Comparison of ENCODE assay signal across 16 cellular contexts in the genomic region with DNA sequence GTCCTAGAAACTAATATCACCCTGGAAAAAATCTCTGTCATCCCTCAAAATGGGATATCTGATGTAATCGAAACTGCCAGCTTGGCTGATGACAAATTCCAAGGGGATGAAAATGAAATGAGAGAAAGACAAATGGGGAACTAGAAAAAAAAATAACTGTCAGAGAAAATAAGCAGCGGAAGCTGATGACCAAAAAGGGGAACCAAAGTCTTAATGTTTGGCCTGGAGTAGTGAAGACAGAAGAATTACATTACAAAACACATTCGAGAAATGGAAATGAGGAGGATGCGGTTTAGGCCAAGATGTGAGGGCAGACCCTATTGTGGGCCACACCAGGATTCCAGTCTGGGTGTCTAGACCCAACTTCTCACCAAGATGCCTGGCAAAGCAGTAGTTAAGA. TPM values are rescaled to one million over a fixed set of nuclear protein-coding genes. Genes with fewer than 3 reads are reported as not detected.
A peak's percentile ranks its signal among the peaks of the same experiment; 100 is the strongest.
DNase-seq lines count a peak whose midpoint lies in the region; ATAC-seq, FAIRE-seq and TF ChIP-seq lines count a peak whose summit lies in the region.
"Had no signal": no experiment of that assay in that cellular context is flagged by ENCODE, and none has a peak within 500 bp of the region (broad histone marks: within the 10 kb centered on the region; RNA-seq: fewer than 3 reads in every experiment).

No MANE protein-coding gene starts in this region.

- DNase-seq in GM12891 (ENCODE audit: insufficient read length, low spot score) (no peak), esophagus squamous epithelium (lab: John Stamatoyannopoulos, UW) (no peak), sciatic nerve (ENCODE audit: low spot score) (no peak), retina (no peak), left colon (no peak)
- DNase-seq in stimulated activated CD4-positive, alpha-beta T cell treated with anti-CD3 and anti-CD28 coated beads, Interleukin-1b, Interleukin-23, amount 100 ng/mL, for 48 hours, result no peak
- DNase-seq in activated T-cell treated with anti-CD3 and anti-CD28 coated beads, Interleukin-2, amount 50 U/mL, for 24 hours, result no peak
- DNase-seq: BE2C, IMR-90, NCI-H187, right cardiac atrium had no signal

- no peak for TF ChIP-seq POLR2A in GM12891 (IDR thresholded peaks at IDR 0.05; ENCODE audit: low read depth, low read length)
- no peak for TF ChIP-seq POLR2A in esophagus squamous epithelium (IDR thresholded peaks at IDR 0.05)

- no peak for TF ChIP-seq CTCF in OCI-LY3 (IDR thresholded peaks at IDR 0.05; ENCODE audit: low read depth, low read length)
- TF ChIP-seq CTCF in esophagus squamous epithelium (IDR thresholded peaks at IDR 0.05), result no peak

- H3K36me3 Mint-ChIP-seq in activated T-cell treated with anti-CD3 and anti-CD28 coated beads, Interleukin-2, amount 50 U/mL, for 24 hours (ENCODE audit: low read depth), result no peaks in the 10 kb centered on the region

- WGBS in esophagus squamous epithelium, 2 donors, result 50 to 61% methylated on average over 4 of the region's 4 CpGs

- peaks cover 24% of the 10 kb centered on the region for H3K27me3 Mint-ChIP-seq in activated T-cell treated with anti-CD3 and anti-CD28 coated beads, Interleukin-2, amount 50 U/mL, for 24 hours

- peaks cover 50% of the 10 kb centered on the region for H3K27me3 ChIP-seq in OCI-LY3 (ENCODE audit: low read depth, low read length)
- peaks cover 0 to 6% (median 0%) of the 10 kb centered on the region in 4 donors for H3K27me3 ChIP-seq in esophagus squamous epithelium
- H3K27me3 ChIP-seq: vagina had no signal

- H3K4me2 ChIP-seq in OCI-LY3 (ENCODE audit: low read length), result peak overlapping the region; percentile 46
- H3K4me2 ChIP-seq: GM23338 had no signal

- no peak overlapping the region for H3K27ac Mint-ChIP-seq in activated T-cell treated with anti-CD3 and anti-CD28 coated beads, Interleukin-2, amount 50 U/mL, for 24 hours
- H3K27ac Mint-ChIP-seq: GM23338 had no signal

- H3K4me3 Mint-ChIP-seq in activated T-cell treated with anti-CD3 and anti-CD28 coated beads, Interleukin-2, amount 50 U/mL, for 24 hours, result no peak overlapping the region
- H3K4me3 Mint-ChIP-seq: GM23338 had no signal

- no peak for FAIRE-seq in GM12891 (lab: Jason Lieb, UNC)

- no peak overlapping the region for H3K27ac ChIP-seq in OCI-LY3 (ENCODE audit: low read length)
- peak overlapping the region in 3 of 4 donors; percentile 48 to 84 (median 54) for H3K27ac ChIP-seq in esophagus squamous epithelium
- H3K27ac ChIP-seq: vagina had no signal

- H3K36me3 ChIP-seq in OCI-LY3 (replicated peaks; ENCODE audit: low read depth, low read length) (no peaks in the 10 kb centered on the region), esophagus squamous epithelium (no peaks in the 10 kb centered on the region)
- H3K36me3 ChIP-seq: BE2C, vagina had no signal

- no peak overlapping the region for H3K9ac ChIP-seq in OCI-LY3 (ENCODE audit: low read length)

- H3K4me1 ChIP-seq in OCI-LY3 (ENCODE audit: low read length) (peaks cover 36% of the 10 kb centered on the region), esophagus squamous epithelium (peaks cover 7 to 79% (median 48%) of the 10 kb centered on the region in 3 donors)
- H3K4me1 ChIP-seq: BE2C had no signal

- H3K9me3 ChIP-seq in OCI-LY3 (ENCODE audit: insufficient read depth, low read length) (no peaks in the 10 kb centered on the region), esophagus squamous epithelium (no peaks in the 10 kb centered on the region)
- H3K9me3 ChIP-seq: BE2C, vagina had no signal

- H2AFZ ChIP-seq in OCI-LY3 (ENCODE audit: low read depth, low read length), result no peak overlapping the region
- H2AFZ ChIP-seq: GM23338 had no signal

- peak; percentile 32 for ATAC-seq in sciatic nerve
- no peak for ATAC-seq in left colon
- ATAC-seq: GM23338 had no signal

- H3K4me3 ChIP-seq in OCI-LY3 (ENCODE audit: low read length), result no peak overlapping the region
- no peak overlapping the region for H3K4me3 ChIP-seq in esophagus squamous epithelium
- H3K4me3 ChIP-seq: GM23338, lung, vagina had no signal

- intact Hi-C loops in esophagus squamous epithelium (cut with DNase I) (no loop called here), sciatic nerve (cut with DNase I) (no loop called here), left colon (cut with DNase I, micrococcal nuclease) (no loop called here)

- H4K20me1 ChIP-seq in OCI-LY3 (ENCODE audit: insufficient read depth, low read length), result peaks cover 19% of the 10 kb centered on the region; the same call in 1 of the 2 replicates

- no peaks in the 10 kb centered on the region for H3K9me3 Mint-ChIP-seq in activated T-cell treated with anti-CD3 and anti-CD28 coated beads, Interleukin-2, amount 50 U/mL, for 24 hours
- H3K9me3 Mint-ChIP-seq: GM23338 had no signal

- H3K79me2 ChIP-seq in OCI-LY3 (ENCODE audit: low read length), result no peaks in the 10 kb centered on the region

- H3K4me1 Mint-ChIP-seq in activated T-cell treated with anti-CD3 and anti-CD28 coated beads, Interleukin-2, amount 50 U/mL, for 24 hours (ENCODE audit: low read depth), result no peaks in the 10 kb centered on the region

TF ChIP-seq in GM12891, 5 proteins besides CTCF, POLR2A, EP300 and RAD21:
- TF ChIP-seq POLR2AphosphoS5 (IDR thresholded peaks at IDR 0.05; ENCODE audit: low read depth, low read length) (no peak), PAX5 (IDR thresholded peaks at IDR 0.05; ENCODE audit: insufficient read depth, low read length, severe bottlenecking) (no peak), POU2F2 (IDR thresholded peaks at IDR 0.05; ENCODE audit: low read depth, low read length) (no peak), TAF1 (IDR thresholded peaks at IDR 0.05; ENCODE audit: low read depth, low read length) (no peak), SPI1 (IDR thresholded peaks at IDR 0.05; ENCODE audit: low read depth, low read length) (0 out of 2 replicates have a peak, but pooled peaks have one; percentile 26)

RNA-seq across cellular contexts. Expression of a gene that starts 12.5 kb away (rescaled TPM):
- not detected for polyA plus RNA-seq in GM12891 (2012; ENCODE audit: low read depth, missing spikeins)
- total RNA-seq in esophagus squamous epithelium (1 to 10 TPM; 4.0 to 7.9 (median 5.2) TPM), sciatic nerve (219 TPM), left colon (10 to 100 TPM in 1 of 2 donors, 1 to 10 TPM in 1; 4.6 to 13.0 TPM)
- total RNA-seq: G401 had no signal

RNA-seq across cellular contexts. Expression of a gene that starts 27.5 kb away (rescaled TPM):
- polyA plus RNA-seq in GM12891 (2012; ENCODE audit: low read depth, missing spikeins), result not detected
- total RNA-seq in esophagus squamous epithelium (not detected), sciatic nerve (1.6 TPM), left colon (not detected)
- total RNA-seq: G401, GM23338, right cardiac atrium, vagina had no signal
- polyA plus RNA-seq: GM23338, right cardiac atrium had no signal

RNA-seq across cellular contexts. Expression of a gene that starts 43.0 kb away (rescaled TPM):
- polyA plus RNA-seq in GM12891 (2012; ENCODE audit: low read depth, missing spikeins), result not detected
- total RNA-seq in esophagus squamous epithelium (1 to 10 TPM in 1 of 4 donors, under 1 TPM in 2, not detected in 1; 0.26 to 3.4 (median 0.95) TPM), sciatic nerve (0.67 TPM), left colon (1 to 10 TPM; 1.2 to 4.9 TPM)
- total RNA-seq: G401, GM23338, IMR-90 had no signal
- polyA plus RNA-seq: GM23338, IMR-90 had no signal

Comparison
In these comparisons a context has a peak if more than half of its experiments do, and no peak if none do; other contexts are left out.
1. RNA of a gene that starts 12.5 kb away (total RNA-seq): 219 TPM in sciatic nerve (single experiment); 4.6 to 13.0 TPM in left colon and 4.0 to 7.9 TPM in esophagus squamous epithelium; every median in the first group is over 10 times any median in the second.